8 cellular contexts compared by ENCODE assay signal in genomic region chrX:68571292-68572256, GRCh38.
A peak's percentile ranks its signal among the peaks of the same experiment; 100 is the strongest.
DNase-seq lines count a peak whose midpoint lies in the region; ATAC-seq and TF ChIP-seq lines count a peak whose summit lies in the region.

No MANE protein-coding gene starts in this region.

- H3K9me3 ChIP-seq in adipocyte (ENCODE audit: control insufficient read depth, low read length) (peaks cover 3% of the 10 kb centered on the region), colonic mucosa (no peaks in the 10 kb centered on the region), lower lobe of right lung (no peaks in the 10 kb centered on the region)

- intact Hi-C loops in colonic mucosa (cut with DNase I), result no loop called here
- intact Hi-C loops in lower lobe of right lung (cut with DNase I), result no loop called here

- H3K27me3 ChIP-seq in adipocyte (replicated peaks; ENCODE audit: control insufficient read depth, insufficient read depth, low read length), result peaks cover 8% of the 10 kb centered on the region
- H3K27me3 ChIP-seq in colonic mucosa, result no peaks in the 10 kb centered on the region
- no peaks in the 10 kb centered on the region for H3K27me3 ChIP-seq in lower lobe of right lung (ENCODE audit: low read depth)

- H3K4me1 ChIP-seq in adipocyte (ENCODE audit: control insufficient read depth, insufficient read depth, low read length) (peaks cover 5% of the 10 kb centered on the region), colonic mucosa (no peaks in the 10 kb centered on the region), lower lobe of right lung (no peaks in the 10 kb centered on the region)

- no peak for TF ChIP-seq CTCF in GM20000 (IDR thresholded peaks at IDR 0.05; ENCODE audit: extremely low read depth, missing control alignments)
- no peak for TF ChIP-seq CTCF in colonic mucosa (IDR thresholded peaks at IDR 0.05)
- no peak for TF ChIP-seq CTCF in lower lobe of right lung (IDR thresholded peaks at IDR 0.05)

- H3K4me3 ChIP-seq in adipocyte (ENCODE audit: low read length) (no peak overlapping the region), colonic mucosa (no peak overlapping the region), lower lobe of right lung (no peak overlapping the region)

- ATAC-seq in HG03460 (IDR thresholded peaks at IDR 0.05; ENCODE audit: unreplicated experiment), result peak; percentile 88
- ATAC-seq in lower lobe of right lung, result no peak

- H3K9ac ChIP-seq in adipocyte (ENCODE audit: low read length) (no peak overlapping the region), colonic mucosa (ENCODE audit: low read depth in 2 of 2, low read length in 2 of 2) (no peak overlapping the region)

- H3K27ac ChIP-seq in colonic mucosa (no peak overlapping the region), lower lobe of right lung (no peak overlapping the region)

- DNase-seq in GM03348 (ENCODE audit: low spot score), result peak; percentile 13
- DNase-seq in GM20000 (ENCODE audit: low spot score), result peak; percentile 22
- peak; percentile 28 for DNase-seq in adipocyte (ENCODE audit: low read depth)
- DNase-seq in stimulated activated CD8-positive, alpha-beta memory T cell treated with anti-CD3 and anti-CD28 coated beads, Interleukin-4, amount 100 ng/mL, for 48 hours, result peak; percentile 27
- no peak for DNase-seq in colonic mucosa
- DNase-seq in lower lobe of right lung, result no peak
- no peak for DNase-seq in NCI-H1417 treated with DMSO at 0.1 percent for 48 hours (lab: John Stamatoyannopoulos, UW)

- no peaks in the 10 kb centered on the region for H3K36me3 ChIP-seq in adipocyte (ENCODE audit: control insufficient read depth, insufficient read depth, low read length, severe bottlenecking)
- no peaks in the 10 kb centered on the region for H3K36me3 ChIP-seq in colonic mucosa
- no peaks in the 10 kb centered on the region for H3K36me3 ChIP-seq in lower lobe of right lung

Comparison
In these comparisons a context has a peak if more than half of its experiments do, and no peak if none do; other contexts are left out.
1. DNase-seq: peak in GM03348 (single experiment), GM20000 (single experiment), adipocyte (single experiment) and stimulated activated CD8-positive, alpha-beta memory T cell treated with anti-CD3 and anti-CD28 coated beads, Interleukin-4, amount 100 ng/mL, for 48 hours (single experiment); none in colonic mucosa (single experiment), lower lobe of right lung (single experiment) and NCI-H1417 treated with DMSO at 0.1 percent for 48 hours (single experiment).